19 cellular contexts compared by ENCODE assay signal in the genomic region with DNA sequence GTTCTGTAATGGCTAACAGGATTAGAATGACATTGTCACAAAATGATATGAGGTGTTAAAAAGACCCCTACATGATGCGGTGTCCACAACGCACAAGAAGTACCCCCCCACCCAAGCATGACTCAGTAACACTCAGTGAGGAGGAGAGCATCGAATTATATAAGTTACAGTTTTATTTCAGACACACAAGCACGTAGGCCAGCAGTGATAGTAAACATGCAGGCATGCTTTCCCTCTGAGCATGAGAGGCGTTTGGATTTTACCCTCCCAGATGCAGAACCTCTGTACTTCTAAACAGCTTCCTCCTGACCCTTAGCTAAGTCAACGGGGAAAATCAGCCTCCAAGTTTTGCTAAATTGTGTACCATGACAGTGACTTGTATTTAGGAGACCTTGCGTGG. TPM values are rescaled to one million over a fixed set of nuclear protein-coding genes. Genes with fewer than 3 reads are reported as not detected.
"Had no signal": no experiment of that assay in that cellular context is flagged by ENCODE, and none has a peak within 500 bp of the region (broad histone marks: within the 10 kb centered on the region; RNA-seq: fewer than 3 reads in every experiment).

No MANE protein-coding gene starts in this region.

- H3K4me1 ChIP-seq: ascending aorta had no signal

- FAIRE-seq: bronchial epithelial cell, urothelium cell line had no signal

- H3K27me3 ChIP-seq: ascending aorta, ovary had no signal

- H3K4me1 Mint-ChIP-seq: stimulated activated effector memory CD8-positive, alpha-beta T cell treated with anti-CD3 and anti-CD28 coated beads, Interleukin-12 subunit alpha, Interleukin-12 subunit beta, amount 100 ng/mL, for 72 hours had no signal

- H3K36me3 Mint-ChIP-seq: activated naive CD4-positive, alpha-beta T cell treated with anti-CD3 and anti-CD28 coated beads, Interleukin-2, amount 10 ng/mL, durations not matched to agents 7 days and 5 days; stimulated activated effector memory CD8-positive, alpha-beta T cell treated with anti-CD3 and anti-CD28 coated beads, Interleukin-12 subunit alpha, Interleukin-12 subunit beta, amount 100 ng/mL, for 72 hours had no signal

- H3K27ac ChIP-seq: ascending aorta, epithelial cell of prostate, ovary had no signal

- H3K27me3 Mint-ChIP-seq: effector memory CD8-positive, alpha-beta T cell had no signal

- H3K27ac Mint-ChIP-seq: activated naive CD4-positive, alpha-beta T cell treated with anti-CD3 and anti-CD28 coated beads, Interleukin-2, amount 10 ng/mL, durations not matched to agents 7 days and 5 days; activated T-helper 2 cell treated with anti-CD3 and anti-CD28 coated beads, Interferon-gamma antibody, Interleukin-2, Interleukin-4, amounts not matched to agents 10 μg/mL and 5 μg/mL and 100 μg/mL, durations not matched to agents 14 hours and 24 hours and 36 hours; effector memory CD8-positive, alpha-beta T cell; stimulated activated effector memory CD8-positive, alpha-beta T cell treated with anti-CD3 and anti-CD28 coated beads, Interleukin-12 subunit alpha, Interleukin-12 subunit beta, amount 100 ng/mL, for 72 hours had no signal

- ATAC-seq: effector memory CD8-positive, alpha-beta T cell; stimulated activated effector memory CD8-positive, alpha-beta T cell treated with anti-CD3 and anti-CD28 coated beads, Interleukin-12 subunit alpha, Interleukin-12 subunit beta, amount 100 ng/mL, for 72 hours had no signal

- H3K4me3 ChIP-seq: ascending aorta, ovary had no signal

- DNase-seq: activated CD4-positive, alpha-beta T cell treated with anti-CD3 and anti-CD28 coated beads, Interleukin-2, amount 50 U/mL, for 48 hours; activated CD4-positive, CD25-positive, alpha-beta regulatory T cell treated with anti-CD3 and anti-CD28 coated beads, Interleukin-2, amount 50 U/mL, for 72 hours; activated naive CD4-positive, alpha-beta T cell treated with anti-CD3 and anti-CD28 coated beads, Interleukin-2, amount 10 ng/mL, durations not matched to agents 7 days and 5 days; activated T-cell treated with anti-CD3 and anti-CD28 coated beads, Interleukin-2, amount 50 U/mL, for 1 hour; dermis blood vessel endothelial cell; effector memory CD8-positive, alpha-beta T cell; foreskin melanocyte; head of caudate nucleus; mesendoderm; ovary; stimulated activated CD4-positive, alpha-beta T cell treated with anti-CD3 and anti-CD28 coated beads, Interleukin-12 subunit alpha, Interleukin-12 subunit beta, amount 100 ng/mL, for 4 hours; stimulated activated CD4-positive, alpha-beta T cell treated with anti-CD3 and anti-CD28 coated beads, Interleukin-2, amount 100 ng/mL, for 24 hours had no signal

- H3K9me3 Mint-ChIP-seq: activated naive CD4-positive, alpha-beta T cell treated with anti-CD3 and anti-CD28 coated beads, Interleukin-2, amount 10 ng/mL, durations not matched to agents 7 days and 5 days; activated T-helper 2 cell treated with anti-CD3 and anti-CD28 coated beads, Interferon-gamma antibody, Interleukin-2, Interleukin-4, amounts not matched to agents 10 μg/mL and 5 μg/mL and 100 μg/mL, durations not matched to agents 14 hours and 24 hours and 36 hours; effector memory CD8-positive, alpha-beta T cell; nephron; stimulated activated effector memory CD8-positive, alpha-beta T cell treated with anti-CD3 and anti-CD28 coated beads, Interleukin-12 subunit alpha, Interleukin-12 subunit beta, amount 100 ng/mL, for 72 hours had no signal

- H3K4me3 Mint-ChIP-seq: activated naive CD4-positive, alpha-beta T cell treated with anti-CD3 and anti-CD28 coated beads, Interleukin-2, amount 10 ng/mL, durations not matched to agents 7 days and 5 days; effector memory CD8-positive, alpha-beta T cell; nephron; stimulated activated effector memory CD8-positive, alpha-beta T cell treated with anti-CD3 and anti-CD28 coated beads, Interleukin-12 subunit alpha, Interleukin-12 subunit beta, amount 100 ng/mL, for 72 hours had no signal

- H3K9me3 ChIP-seq: ascending aorta, ovary had no signal

- H3K36me3 ChIP-seq: ascending aorta, ovary had no signal

RNA-seq across cellular contexts. Expression of gene GNAS-AS1, which starts 25.7 kb away (rescaled TPM):
- total RNA-seq: ascending aorta, dermis blood vessel endothelial cell had no signal
